Comparison of ENCODE assay signal across 23 cellular contexts in the genomic region with DNA sequence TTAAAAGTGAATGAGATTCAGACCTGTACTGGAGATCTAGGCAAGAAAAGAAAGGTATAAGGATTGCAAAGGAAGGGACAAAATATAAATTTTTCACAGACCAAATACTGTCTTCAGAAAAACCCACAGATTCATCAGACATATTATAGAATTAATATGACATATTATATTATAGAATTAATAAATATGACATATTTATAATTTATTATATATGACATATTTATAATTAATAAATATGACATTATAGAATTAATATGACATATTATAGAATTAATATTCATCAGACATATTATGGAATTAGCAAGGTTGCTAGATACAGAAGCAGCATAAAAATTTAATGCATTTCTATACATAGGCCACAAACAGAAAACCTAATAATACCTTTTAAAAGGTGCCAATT. TPM values are rescaled to one million over a fixed set of nuclear protein-coding genes. Genes with fewer than 3 reads are reported as not detected.
DNase-seq lines count a peak whose midpoint lies in the region; ATAC-seq, FAIRE-seq and TF ChIP-seq lines count a peak whose summit lies in the region.
"Had no signal": no experiment of that assay in that cellular context is flagged by ENCODE, and none has a peak within 500 bp of the region (broad histone marks: within the 10 kb centered on the region; RNA-seq: fewer than 3 reads in every experiment).

No MANE protein-coding gene starts in this region.

- H3K4me3 Mint-ChIP-seq in natural killer cell (no peak overlapping the region), WTC11 (no peak overlapping the region)
- H3K4me3 Mint-ChIP-seq in natural killer cell treated with Interleukin-12 subunit alpha and Interleukin-12 subunit beta and Interleukin-15 and Interleukin-18, amount 100 ng/mL, for 72 hours = no peak overlapping the region
- no peak overlapping the region for H3K4me3 Mint-ChIP-seq in stimulated activated effector memory CD8-positive, alpha-beta T cell treated with anti-CD3 and anti-CD28 coated beads, Interleukin-12 subunit alpha, Interleukin-12 subunit beta, amount 100 ng/mL, for 72 hours
- H3K4me3 Mint-ChIP-seq: CD4-positive, alpha-beta memory T cell; GM23338; HFFc6 had no signal

- FAIRE-seq in frontal cortex (lab: Jason Lieb, UNC) = peak; percentile 95
- FAIRE-seq: H54, HTR-8/SVneo had no signal

- intact Hi-C loops in natural killer cell (cut with micrococcal nuclease) = no loop called here

- peaks cover 10% of the 10 kb centered on the region for H3K36me3 Mint-ChIP-seq in natural killer cell
- no peaks in the 10 kb centered on the region for H3K36me3 Mint-ChIP-seq in natural killer cell treated with Interleukin-12 subunit alpha and Interleukin-12 subunit beta and Interleukin-15 and Interleukin-18, amount 100 ng/mL, for 72 hours
- peaks cover 8% of the 10 kb centered on the region for H3K36me3 Mint-ChIP-seq in WTC11
- peaks cover 57% of the 10 kb centered on the region for H3K36me3 Mint-ChIP-seq in stimulated activated effector memory CD8-positive, alpha-beta T cell treated with anti-CD3 and anti-CD28 coated beads, Interleukin-12 subunit alpha, Interleukin-12 subunit beta, amount 100 ng/mL, for 72 hours

- no peaks in the 10 kb centered on the region for H3K9me3 Mint-ChIP-seq in natural killer cell
- H3K9me3 Mint-ChIP-seq in natural killer cell treated with Interleukin-12 subunit alpha and Interleukin-12 subunit beta and Interleukin-15 and Interleukin-18, amount 100 ng/mL, for 72 hours = no peaks in the 10 kb centered on the region
- H3K9me3 Mint-ChIP-seq in WTC11 = no peaks in the 10 kb centered on the region
- H3K9me3 Mint-ChIP-seq in stimulated activated effector memory CD8-positive, alpha-beta T cell treated with anti-CD3 and anti-CD28 coated beads, Interleukin-12 subunit alpha, Interleukin-12 subunit beta, amount 100 ng/mL, for 72 hours = no peaks in the 10 kb centered on the region
- H3K9me3 Mint-ChIP-seq: CD4-positive, alpha-beta memory T cell; GM23338; HFFc6 had no signal

- DNase-seq in natural killer cell (no peak), WTC11 (ENCODE audit: low spot score) (no peak), frontal cortex (ENCODE audit: low spot score in 2 of 2) (no peak), NCI-H1417 (lab: John Stamatoyannopoulos, UW) (no peak), ureter (ENCODE audit: low spot score) (no peak)
- DNase-seq in natural killer cell treated with Interleukin-12 subunit alpha and Interleukin-12 subunit beta and Interleukin-15 and Interleukin-18, amount 100 ng/mL, for 72 hours (ENCODE audit: low spot score) = no peak
- no peak for DNase-seq in stimulated activated effector memory CD8-positive, alpha-beta T cell treated with anti-CD3 and anti-CD28 coated beads, Interleukin-12 subunit alpha, Interleukin-12 subunit beta, amount 100 ng/mL, for 72 hours (ENCODE audit: low spot score in 2 of 2)
- DNase-seq: ACHN; BE2C; C1 segment of cervical spinal cord; CD4-positive, alpha-beta memory T cell; DMS153; DMS79; GF-D8; HFFc6; IMR-90 had no signal

- H3K27ac Mint-ChIP-seq in natural killer cell (peak overlapping the region; percentile 16 to 71), WTC11 (no peak overlapping the region)
- H3K27ac Mint-ChIP-seq in natural killer cell treated with Interleukin-12 subunit alpha and Interleukin-12 subunit beta and Interleukin-15 and Interleukin-18, amount 100 ng/mL, for 72 hours = no peak overlapping the region
- peak overlapping the region; percentile 43 for H3K27ac Mint-ChIP-seq in stimulated activated effector memory CD8-positive, alpha-beta T cell treated with anti-CD3 and anti-CD28 coated beads, Interleukin-12 subunit alpha, Interleukin-12 subunit beta, amount 100 ng/mL, for 72 hours
- H3K27ac Mint-ChIP-seq: GM23338, HFFc6 had no signal

- H3K27me3 Mint-ChIP-seq in natural killer cell (ENCODE audit: low read depth in 2 of 2) (no peaks in the 10 kb centered on the region), WTC11 (ENCODE audit: low read depth) (no peaks in the 10 kb centered on the region)
- H3K27me3 Mint-ChIP-seq in natural killer cell treated with Interleukin-12 subunit alpha and Interleukin-12 subunit beta and Interleukin-15 and Interleukin-18, amount 100 ng/mL, for 72 hours = no peaks in the 10 kb centered on the region
- H3K27me3 Mint-ChIP-seq: CD4-positive, alpha-beta memory T cell had no signal

- no peaks in the 10 kb centered on the region for H3K4me1 Mint-ChIP-seq in natural killer cell
- peaks cover 0 to 4% of the 10 kb centered on the region in 2 donors for H3K4me1 Mint-ChIP-seq in natural killer cell treated with Interleukin-12 subunit alpha and Interleukin-12 subunit beta and Interleukin-15 and Interleukin-18, amount 100 ng/mL, for 72 hours (ENCODE audit: low read depth in 2 of 2)
- H3K4me1 Mint-ChIP-seq in WTC11 = no peaks in the 10 kb centered on the region
- no peaks in the 10 kb centered on the region for H3K4me1 Mint-ChIP-seq in stimulated activated effector memory CD8-positive, alpha-beta T cell treated with anti-CD3 and anti-CD28 coated beads, Interleukin-12 subunit alpha, Interleukin-12 subunit beta, amount 100 ng/mL, for 72 hours
- H3K4me1 Mint-ChIP-seq: GM23338 had no signal

- CTCF ChIA-PET in WTC11 (lab: Charles Lee) = no interaction called here

- ATAC-seq in natural killer cell = no peak
- no peak for ATAC-seq in natural killer cell treated with Interleukin-12 subunit alpha and Interleukin-12 subunit beta and Interleukin-15 and Interleukin-18, amount 100 ng/mL, for 72 hours
- no peak for ATAC-seq in WTC11
- no peak for ATAC-seq in stimulated activated effector memory CD8-positive, alpha-beta T cell treated with anti-CD3 and anti-CD28 coated beads, Interleukin-12 subunit alpha, Interleukin-12 subunit beta, amount 100 ng/mL, for 72 hours
- no peak for ATAC-seq in HG03432 (IDR thresholded peaks at IDR 0.05; ENCODE audit: unreplicated experiment)
- ATAC-seq: GM23338, HCT116 had no signal

- TF ChIP-seq CTCF in natural killer cell (IDR thresholded peaks at IDR 0.05) (no peak), WTC11 (IDR thresholded peaks at IDR 0.05) (no peak)

- POLR2A ChIA-PET in WTC11 (lab: Charles Lee) = no interaction called here

TF ChIP-seq in WTC11, 78 proteins besides CTCF, POLR2A, EP300 and RAD21:
- TF ChIP-seq, protein P1, sequence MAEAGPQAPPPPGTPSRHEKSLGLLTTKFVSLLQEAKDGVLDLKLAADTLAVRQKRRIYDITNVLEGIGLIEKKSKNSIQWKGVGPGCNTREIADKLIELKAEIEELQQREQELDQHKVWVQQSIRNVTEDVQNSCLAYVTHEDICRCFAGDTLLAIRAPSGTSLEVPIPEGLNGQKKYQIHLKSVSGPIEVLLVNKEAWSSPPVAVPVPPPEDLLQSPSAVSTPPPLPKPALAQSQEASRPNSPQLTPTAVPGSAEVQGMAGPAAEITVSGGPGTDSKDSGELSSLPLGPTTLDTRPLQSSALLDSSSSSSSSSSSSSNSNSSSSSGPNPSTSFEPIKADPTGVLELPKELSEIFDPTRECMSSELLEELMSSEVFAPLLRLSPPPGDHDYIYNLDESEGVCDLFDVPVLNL (CRISPR knock-in tag; IDR thresholded peaks at IDR 0.05; ENCODE audit: borderline replicate concordance, low read depth) = no peak
- peak; percentile 92 for TF ChIP-seq HMGA2 (CRISPR knock-in tag; IDR thresholded peaks at IDR 0.05)
TF ChIP-seq in WTC11: peak in this region for 1.

RNA-seq across cellular contexts. Expression of a gene that starts 44.7 kb away (rescaled TPM):
- total RNA-seq in natural killer cell (1 to 10 TPM in 1 of 3 donors, under 1 TPM in 2; 0.49 to 1.2 (median 0.68) TPM), WTC11 (2021) (0.44 to 1.1 TPM (median 0.50 TPM) in 3 replicates), frontal cortex (not detected), ureter (1.5 TPM)
- 1 to 10 TPM; 2.1 to 3.2 TPM for total RNA-seq in natural killer cell treated with Interleukin-12 subunit alpha and Interleukin-12 subunit beta and Interleukin-15 and Interleukin-18, amount 100 ng/mL, for 72 hours
- total RNA-seq: A172, Daoy, GM23338 had no signal

RNA-seq across cellular contexts. Expression of a gene that starts 47.1 kb away (rescaled TPM):
- 10 to 100 TPM; 17.5 to 21.3 (median 19.1) TPM for total RNA-seq in natural killer cell
- total RNA-seq in natural killer cell treated with Interleukin-12 subunit alpha and Interleukin-12 subunit beta and Interleukin-15 and Interleukin-18, amount 100 ng/mL, for 72 hours = 10 to 100 TPM; 31.2 to 56.6 TPM
- 105 to 111 TPM (median 110 TPM) in 3 replicates for total RNA-seq in WTC11 (2021)
- total RNA-seq in frontal cortex = 36.3 TPM
- 49.6 TPM for total RNA-seq in ureter

Comparison
In these comparisons a context has a peak if more than half of its experiments do, and no peak if none do; other contexts are left out.
1. H3K27ac Mint-ChIP-seq: peak in natural killer cell (2 of 2) and stimulated activated effector memory CD8-positive, alpha-beta T cell treated with anti-CD3 and anti-CD28 coated beads, Interleukin-12 subunit alpha, Interleukin-12 subunit beta, amount 100 ng/mL, for 72 hours (single experiment); none in natural killer cell treated with Interleukin-12 subunit alpha and Interleukin-12 subunit beta and Interleukin-15 and Interleukin-18, amount 100 ng/mL, for 72 hours (0 of 2) and WTC11 (single experiment).